In genomic region chr5:1907616-1908015, GRCh38 we compare ENCODE assay signal across 34 cellular contexts. TPM values are rescaled to one million over a fixed set of nuclear protein-coding genes. Genes with fewer than 3 reads are reported as not detected.
"Had no signal": no experiment of that assay in that cellular context is flagged by ENCODE, and none has a peak within 500 bp of the region (broad histone marks: within the 10 kb centered on the region; RNA-seq: fewer than 3 reads in every experiment).

No MANE protein-coding gene starts in this region.

- H3K36me3 ChIP-seq: ascending aorta, breast epithelium, cardiac muscle cell, esophagus squamous epithelium, gastroesophageal sphincter, heart right ventricle had no signal

- ATAC-seq: activated CD4-positive, alpha-beta T cell treated with anti-CD3 and anti-CD28 coated beads for 36 hours; activated CD8-positive, alpha-beta memory T cell treated with anti-CD3 and anti-CD28 coated beads, Interleukin-2, amount 10 ng/mL, durations not matched to agents 7 days and 5 days; activated CD8-positive, alpha-beta T cell treated with anti-CD3 and anti-CD28 coated beads, Interleukin-2, amount 10 ng/mL, durations not matched to agents 7 days and 5 days; activated naive CD8-positive, alpha-beta T cell treated with anti-CD3 and anti-CD28 coated beads, Interleukin-2, amount 50 U/mL, for 24 hours; activated T-cell treated with anti-CD3 and anti-CD28 coated beads, Interleukin-2, amount 50 U/mL, for 72 hours; effector memory CD8-positive, alpha-beta T cell; gastroesophageal sphincter; heart right ventricle had no signal

- DNase-seq: activated CD4-positive, alpha-beta memory T cell treated with anti-CD3 and anti-CD28 coated beads for 36 hours; activated CD4-positive, alpha-beta T cell treated with anti-CD3 and anti-CD28 coated beads for 36 hours; activated CD4-positive, alpha-beta T cell treated with anti-CD3 and anti-CD28 coated beads, Interleukin-2, amount 10 ng/mL, durations not matched to agents 24 days and 14 days; activated CD4-positive, CD25-positive, alpha-beta regulatory T cell; activated CD4-positive, CD25-positive, alpha-beta regulatory T cell treated with anti-CD3 and anti-CD28 coated beads, Interleukin-2, amount 50 U/mL, for 72 hours; activated CD8-positive, alpha-beta memory T cell treated with anti-CD3 and anti-CD28 coated beads, Interleukin-2, amount 10 ng/mL, durations not matched to agents 7 days and 5 days; activated CD8-positive, alpha-beta memory T cell treated with anti-CD3 and anti-CD28 coated beads, Interleukin-2, amount 50 U/mL, for 4 hours; activated CD8-positive, alpha-beta T cell treated with anti-CD3 and anti-CD28 coated beads, Interleukin-2, amount 10 ng/mL, durations not matched to agents 7 days and 5 days; activated naive CD4-positive, alpha-beta T cell treated with anti-CD3 and anti-CD28 coated beads for 36 hours; activated naive CD8-positive, alpha-beta T cell treated with anti-CD3 and anti-CD28 coated beads for 36 hours; activated naive CD8-positive, alpha-beta T cell treated with anti-CD3 and anti-CD28 coated beads, Interleukin-2, amount 50 U/mL, for 24 hours; activated T-cell treated with anti-CD3 and anti-CD28 coated beads, Interleukin-2, amount 50 U/mL, for 1 hour; activated T-cell treated with anti-CD3 and anti-CD28 coated beads, Interleukin-2, amount 50 U/mL, for 72 hours; cortex of kidney; dermis blood vessel endothelial cell; effector CD4-positive, alpha-beta T cell; effector memory CD8-positive, alpha-beta T cell; esophagus squamous epithelium; foreskin melanocyte; heart right ventricle; T-helper 2 cell had no signal

- H3K27me3 ChIP-seq: ascending aorta, breast epithelium, cardiac muscle cell had no signal

- H3K4me1 ChIP-seq: ascending aorta, breast epithelium, esophagus squamous epithelium, gastroesophageal sphincter, heart right ventricle had no signal

- FAIRE-seq: colon, endometrium, endothelial cell of umbilical vein had no signal

- H3K4me3 ChIP-seq: ascending aorta, breast epithelium, cardiac muscle cell, esophagus squamous epithelium, gastroesophageal sphincter, heart right ventricle had no signal

- H3K27ac ChIP-seq: ascending aorta, breast epithelium, cardiac muscle cell, epithelial cell of prostate, esophagus squamous epithelium, gastroesophageal sphincter, heart right ventricle had no signal

RNA-seq across cellular contexts. Expression of gene IRX4, which starts 24.9 kb away (rescaled TPM):
- total RNA-seq: activated CD4-positive, alpha-beta memory T cell treated with anti-CD3 and anti-CD28 coated beads for 36 hours; activated CD4-positive, alpha-beta T cell treated with anti-CD3 and anti-CD28 coated beads for 36 hours; activated CD4-positive, alpha-beta T cell treated with anti-CD3 and anti-CD28 coated beads, Interleukin-2, amount 10 ng/mL, durations not matched to agents 24 days and 14 days; activated CD8-positive, alpha-beta memory T cell treated with anti-CD3 and anti-CD28 coated beads for 36 hours; activated CD8-positive, alpha-beta memory T cell treated with anti-CD3 and anti-CD28 coated beads, Interleukin-2, amount 10 ng/mL, durations not matched to agents 7 days and 5 days; activated CD8-positive, alpha-beta T cell treated with anti-CD3 and anti-CD28 coated beads, Interleukin-2, amount 10 ng/mL, durations not matched to agents 7 days and 5 days; activated naive CD4-positive, alpha-beta T cell treated with anti-CD3 and anti-CD28 coated beads for 36 hours; activated naive CD8-positive, alpha-beta T cell treated with anti-CD3 and anti-CD28 coated beads for 36 hours; activated T-cell treated with anti-CD3 and anti-CD28 coated beads, Interleukin-2, amount 50 U/mL, for 72 hours; ascending aorta; dermis blood vessel endothelial cell; endothelial cell of umbilical vein; fibroblast of lung; fibroblast of villous mesenchyme; glomerular endothelial cell; T-helper 1 cell treated with Interleukin-12 subunit alpha and Interleukin-12 subunit beta and Interleukin-4 antibody, amounts not matched to agents 30 ng/mL and 1 ng/mL, for 36 hours had no signal
- polyA plus RNA-seq: endothelial cell of umbilical vein, fibroblast of lung had no signal
